ENCODE assay signal across 26 cellular contexts in genomic region chr4:163528618-163529017, GRCh38. TPM values are rescaled to one million over a fixed set of nuclear protein-coding genes. Genes with fewer than 3 reads are reported as not detected.
DNase-seq lines count a peak whose midpoint lies in the region; ATAC-seq, FAIRE-seq and TF ChIP-seq lines count a peak whose summit lies in the region.
"Had no signal": no experiment of that assay in that cellular context is flagged by ENCODE, and none has a peak within 500 bp of the region (broad histone marks: within the 10 kb centered on the region; RNA-seq: fewer than 3 reads in every experiment).

No MANE protein-coding gene starts in this region.

- H3K27me3 Mint-ChIP-seq in activated B cell treated with CpG ODN at 0.5 μM for 24 hours, result no peaks in the 10 kb centered on the region
- H3K27me3 Mint-ChIP-seq in stimulated activated naive B cell treated with anti-CD40 and anti-IgM and Interleukin-4, amounts not matched to agents 10 μg/mL and 1 μg/mL and 100 μg/mL, for 72 hours, result no peaks in the 10 kb centered on the region
- H3K27me3 Mint-ChIP-seq: CD4-positive, alpha-beta memory T cell had no signal

- in situ Hi-C loops in HepG2 (cut with HindIII; ENCODE audit: extremely low pct_ligation_motif_present, low pct_unique_long_range_greater_than_20kb), result loop anchor here (25.0 kb wide), 1 partner anchor 1041 kb away; no protein-coding TSS in a partner anchor

- H3K4me3 ChIP-seq in HepG2 (replicated peaks in 1 of 3; ENCODE audit: insufficient read depth in 1 of 3, low read depth in 2 of 3, low read length in 3 of 3) (no peak overlapping the region), right lobe of liver (no peak overlapping the region), MM.1S (ENCODE audit: low read length) (no peak overlapping the region)
- no peak overlapping the region for H3K4me3 ChIP-seq in Jurkat, Clone E6-1 (ENCODE audit: low read length)
- H3K4me3 ChIP-seq: A549; BLaER1 treated with 17β-estradiol and CSF1 and Interleukin-3, amounts not matched to agents 10 nM and 100 nM; HAP-1 had no signal

- ATAC-seq in HepG2 (no peak), right lobe of liver (no peak), activated B cell treated with CpG ODN at 0.5 μM for 24 hours (ENCODE audit: low read depth) (no peak)
- ATAC-seq in stimulated activated naive B cell treated with anti-CD40 and anti-IgM and Interleukin-4, amounts not matched to agents 10 μg/mL and 1 μg/mL and 100 μg/mL, for 72 hours (replicated peaks), result no peak
- ATAC-seq: A549 had no signal

- H3K79me2 ChIP-seq in HepG2 (ENCODE audit: insufficient read depth, low read length) (no peaks in the 10 kb centered on the region), MM.1S (ENCODE audit: low read length) (no peaks in the 10 kb centered on the region)

- peaks cover 10% of the 10 kb centered on the region for H3K4me1 Mint-ChIP-seq in activated B cell treated with CpG ODN at 0.5 μM for 24 hours
- peaks cover 4 to 14% of the 10 kb centered on the region in 2 donors for H3K4me1 Mint-ChIP-seq in stimulated activated naive B cell treated with anti-CD40 and anti-IgM and Interleukin-4, amounts not matched to agents 10 μg/mL and 1 μg/mL and 100 μg/mL, for 72 hours
- H3K4me1 Mint-ChIP-seq: CD4-positive, alpha-beta memory T cell had no signal

- no peaks in the 10 kb centered on the region for H3K4me1 ChIP-seq in HepG2 (ENCODE audit: insufficient read depth, low read length)
- H3K4me1 ChIP-seq in right lobe of liver, result no peaks in the 10 kb centered on the region
- no peaks in the 10 kb centered on the region for H3K4me1 ChIP-seq in MM.1S (ENCODE audit: low read length)
- H3K4me1 ChIP-seq: A549, BE2C, HAP-1 had no signal

- H3K9me3 Mint-ChIP-seq in activated B cell treated with CpG ODN at 0.5 μM for 24 hours, result no peaks in the 10 kb centered on the region
- H3K9me3 Mint-ChIP-seq in stimulated activated naive B cell treated with anti-CD40 and anti-IgM and Interleukin-4, amounts not matched to agents 10 μg/mL and 1 μg/mL and 100 μg/mL, for 72 hours, result no peaks in the 10 kb centered on the region
- H3K9me3 Mint-ChIP-seq: CD14-positive monocyte, HFFc6 had no signal

- TF ChIP-seq POLR2A in HepG2 (IDR thresholded peaks at IDR 0.05; ENCODE audit: insufficient read depth in 1 of 2, low read depth in 2 of 2, low read length in 2 of 2), result no peak
- no peak for TF ChIP-seq POLR2A in right lobe of liver (IDR thresholded peaks at IDR 0.05)

- no peak for TF ChIP-seq EP300 in HepG2 (IDR thresholded peaks at IDR 0.05; ENCODE audit: low read depth in 2 of 2, low read length in 2 of 2)
- TF ChIP-seq EP300 in HepG2 (CRISPR knock-in tag; IDR thresholded peaks at IDR 0.05; ENCODE audit: borderline replicate concordance), result no peak

- POLR2A ChIA-PET in HepG2 (lab: Yijun Ruan, JAX), result no interaction called here
- POLR2A ChIA-PET in activated B cell treated with CpG ODN at 0.5 μM for 24 hours (lab: Charles Lee), result no interaction called here

- H3F3A ChIP-seq in MM.1S (ENCODE audit: insufficient read depth, low read length), result no peaks in the 10 kb centered on the region

- H3K36me3 Mint-ChIP-seq in activated B cell treated with CpG ODN at 0.5 μM for 24 hours (ENCODE audit: low read depth), result peaks cover 78% of the 10 kb centered on the region
- peaks cover 20 to 31% of the 10 kb centered on the region in 2 donors for H3K36me3 Mint-ChIP-seq in stimulated activated naive B cell treated with anti-CD40 and anti-IgM and Interleukin-4, amounts not matched to agents 10 μg/mL and 1 μg/mL and 100 μg/mL, for 72 hours

- H3K9me2 ChIP-seq in MM.1S (replicated peaks; ENCODE audit: insufficient read depth, low read length), result no peaks in the 10 kb centered on the region

- WGBS in HepG2 (ENCODE audit: low lambda C conversion rate), result 98% methylated on average over 4 of the region's 4 CpGs
- 95% methylated on average over 4 of the region's 4 CpGs for WGBS in right lobe of liver (ENCODE audit: insufficient coverage, low coverage, low lambda C conversion rate, missing lambda C conversion rate)

- no peaks in the 10 kb centered on the region for H3K9me3 ChIP-seq in HepG2 (ENCODE audit: low read length)
- H3K9me3 ChIP-seq in right lobe of liver, result no peaks in the 10 kb centered on the region
- no peaks in the 10 kb centered on the region for H3K9me3 ChIP-seq in MM.1S (replicated peaks; ENCODE audit: insufficient read depth, low read length)
- H3K9me3 ChIP-seq: A549; BE2C; BLaER1 treated with 17β-estradiol and CSF1 and Interleukin-3, amounts not matched to agents 10 nM and 100 nM; HAP-1 had no signal

- H3K27ac ChIP-seq in HepG2 (ENCODE audit: extremely low read length, insufficient read depth, low read length), result no peak overlapping the region
- H3K27ac ChIP-seq in right lobe of liver, result no peak overlapping the region
- H3K27ac ChIP-seq in MM.1S (ENCODE audit: low read length), result no peak overlapping the region
- H3K27ac ChIP-seq: A549; BLaER1 treated with 17β-estradiol and CSF1 and Interleukin-3, amounts not matched to agents 10 nM and 100 nM had no signal

- H2AFZ ChIP-seq in HepG2 (ENCODE audit: low read length) (no peak overlapping the region), MM.1S (ENCODE audit: low read length) (no peak overlapping the region)

- H3K4me3 Mint-ChIP-seq in activated B cell treated with CpG ODN at 0.5 μM for 24 hours, result no peak overlapping the region
- no peak overlapping the region for H3K4me3 Mint-ChIP-seq in stimulated activated naive B cell treated with anti-CD40 and anti-IgM and Interleukin-4, amounts not matched to agents 10 μg/mL and 1 μg/mL and 100 μg/mL, for 72 hours
- H3K4me3 Mint-ChIP-seq: CD14-positive monocyte; CD4-positive, alpha-beta memory T cell; HFFc6 had no signal

- CTCF ChIA-PET in HepG2 (lab: Yijun Ruan, JAX; ENCODE audit: low intra/inter-chr PET ratio, low total read pairs), result no interaction called here
- CTCF ChIA-PET in activated B cell treated with CpG ODN at 0.5 μM for 24 hours (lab: Charles Lee), result interaction anchor here (3.1 kb wide), 1 partner anchor 14 kb away, joined by 11 read pairs; no protein-coding TSS in a partner anchor

- no TSS peak for BruUV-seq in HepG2 (replicated peaks; lab: Mats Ljungman, UMichigan)

- FAIRE-seq in HepG2 (lab: Jason Lieb, UNC), result no peak
- FAIRE-seq: A549, GM12892, H54 had no signal

- DNase-seq in HepG2 (ENCODE audit: low spot score) (no peak), right lobe of liver (no peak), activated B cell treated with CpG ODN at 0.5 μM for 24 hours (no peak), NCI-H524 (lab: John Stamatoyannopoulos, UW) (no peak), D341Med (ENCODE audit: low spot score) (no peak), MM.1S (no peak)
- peak; percentile 90 for DNase-seq in Jurkat, Clone E6-1 (ENCODE audit: low read depth, low spot score)
- no peak for DNase-seq in stimulated activated naive B cell treated with anti-CD40 and anti-IgM and Interleukin-4, amounts not matched to agents 10 μg/mL and 1 μg/mL and 100 μg/mL, for 72 hours
- DNase-seq: 8988T; ACHN; AML-193; BE2C; Calu3; CD4-positive, alpha-beta memory T cell; COR-L47; DMS153; GF-D8; GOT3; HFFc6 had no signal

- peak overlapping the region; percentile 26 for H3K27ac Mint-ChIP-seq in activated B cell treated with CpG ODN at 0.5 μM for 24 hours
- H3K27ac Mint-ChIP-seq in stimulated activated naive B cell treated with anti-CD40 and anti-IgM and Interleukin-4, amounts not matched to agents 10 μg/mL and 1 μg/mL and 100 μg/mL, for 72 hours, result peak overlapping the region; percentile 53
- H3K27ac Mint-ChIP-seq: CD4-positive, alpha-beta memory T cell; HFFc6 had no signal

- H3K4me2 ChIP-seq in HepG2 (ENCODE audit: low read depth, low read length) (no peak overlapping the region), MM.1S (ENCODE audit: low read depth, low read length) (no peak overlapping the region)
- H3K4me2 ChIP-seq: A549; BLaER1 treated with 17β-estradiol and CSF1 and Interleukin-3, amounts not matched to agents 10 nM and 100 nM had no signal

- intact Hi-C loops in HepG2 (cut with micrococcal nuclease; ENCODE audit: unreplicated experiment), result no loop called here
- intact Hi-C loops in right lobe of liver (cut with DNase I), result no loop called here
- intact Hi-C loops in activated B cell treated with CpG ODN at 0.5 μM for 24 hours (cut with micrococcal nuclease), result no loop called here

- no peak for TF ChIP-seq CTCF in HepG2 (CRISPR knock-in tag; IDR thresholded peaks at IDR 0.05)
- no peak for TF ChIP-seq CTCF in right lobe of liver (IDR thresholded peaks at IDR 0.05)
- no peak for TF ChIP-seq CTCF in activated B cell treated with CpG ODN at 0.5 μM for 24 hours (IDR thresholded peaks at IDR 0.05)
- no peak for TF ChIP-seq CTCF in MM.1S (IDR thresholded peaks at IDR 0.05; ENCODE audit: low read length)

- H3K27me3 ChIP-seq in HepG2 (ENCODE audit: control insufficient read depth in 1 of 2, insufficient read depth in 2 of 2, low read length in 2 of 2), result no peaks in the 10 kb centered on the region
- H3K27me3 ChIP-seq in right lobe of liver, result no peaks in the 10 kb centered on the region
- H3K27me3 ChIP-seq in MM.1S (replicated peaks; ENCODE audit: insufficient read depth, low read length), result no peaks in the 10 kb centered on the region
- H3K27me3 ChIP-seq: BE2C; BLaER1 treated with 17β-estradiol and CSF1 and Interleukin-3, amounts not matched to agents 10 nM and 100 nM had no signal

- H3K9ac ChIP-seq in HepG2 (ENCODE audit: insufficient read depth, low read depth, low read length) (no peak overlapping the region), MM.1S (ENCODE audit: low read length) (no peak overlapping the region)
- H3K9ac ChIP-seq: BLaER1 treated with 17β-estradiol and CSF1 and Interleukin-3, amounts not matched to agents 10 nM and 100 nM had no signal

- H4K20me1 ChIP-seq in HepG2 (ENCODE audit: insufficient read depth, low read length) (no peaks in the 10 kb centered on the region), MM.1S (ENCODE audit: insufficient read depth, low read length) (no peaks in the 10 kb centered on the region)

- peaks cover 1 to 26% of the 10 kb centered on the region in 2 experiments; a peak in 2 of 5 replicates for H3K36me3 ChIP-seq in HepG2 (replicated peaks in 1 of 2; ENCODE audit: control insufficient read depth in 1 of 2, insufficient read depth in 2 of 2, low read length in 2 of 2)
- H3K36me3 ChIP-seq in right lobe of liver, result peaks cover 0 to 22% (median 7%) of the 10 kb centered on the region in 4 donors
- H3K36me3 ChIP-seq in MM.1S (replicated peaks; ENCODE audit: insufficient read depth, low read length), result no peaks in the 10 kb centered on the region

- no peak for TF ChIP-seq RAD21 in HepG2 (CRISPR knock-in tag; IDR thresholded peaks at IDR 0.05)

RNA-seq across cellular contexts. Expression of gene TMA16, which starts 34.1 kb away (rescaled TPM):
- total RNA-seq in HepG2 (2016; rRNA removed; fragmentation: Illumina TruSeq; extraction: Trizol), result 52.5 and 69.0 TPM in 2 replicates
- 11.9 and 13.1 TPM in 2 replicates for total RNA-seq in HepG2 (2016; cell fraction: cytosol; rRNA removed; fragmentation: Illumina TruSeq; extraction: Trizol; ENCODE audit: low read depth)
- 50.9 and 66.9 TPM in 2 replicates for total RNA-seq in HepG2 (2016; cell fraction: insoluble cytoplasmic fraction; rRNA removed; fragmentation: Illumina TruSeq; extraction: Trizol)
- 16.5 and 17.2 TPM in 2 replicates for total RNA-seq in HepG2 (2016; cell fraction: membrane; rRNA removed; fragmentation: Illumina TruSeq; extraction: Trizol)
- 44.0 and 49.8 TPM in 2 replicates for total RNA-seq in HepG2 (2016; cell fraction: nucleus; rRNA removed; fragmentation: Illumina TruSeq; extraction: Trizol)
- polyA plus RNA-seq in HepG2 (2011; rRNA removed), result 5.5 and 8.1 TPM in 2 replicates
- polyA plus RNA-seq in HepG2 (2011; cell fraction: cytosol; rRNA removed), result 4.3 and 6.7 TPM in 2 replicates
- polyA plus RNA-seq in HepG2 (2011; cell fraction: nucleus; rRNA removed), result 5.6 and 6.9 TPM in 2 replicates
- 27.0 and 34.3 TPM in 2 replicates for polyA plus RNA-seq in HepG2 (2012)
- 8.3 and 9.3 TPM in 2 replicates for polyA plus RNA-seq in HepG2 (2016; cell fraction: cytosol; fragmentation: Illumina TruSeq; extraction: Trizol; ENCODE audit: low read depth)
- polyA plus RNA-seq in HepG2 (2016; cell fraction: insoluble cytoplasmic fraction; fragmentation: Illumina TruSeq; extraction: Trizol; ENCODE audit: low read depth), result 57.7 and 64.9 TPM in 2 replicates
- polyA plus RNA-seq in HepG2 (2016; cell fraction: membrane; fragmentation: Illumina TruSeq; extraction: Trizol; ENCODE audit: low read depth), result 9.0 and 9.8 TPM in 2 replicates
- 23.1 and 23.7 TPM in 2 replicates for polyA plus RNA-seq in HepG2 (2016; cell fraction: nucleus; fragmentation: Illumina TruSeq; extraction: Trizol; ENCODE audit: insufficient read depth, low read depth)
- 7.5 and 13.3 TPM in 2 replicates for polyA minus RNA-seq in HepG2 (2011; rRNA and poly(A)+ RNA removed; ENCODE audit: low replicate concordance)
- polyA minus RNA-seq in HepG2 (2011; cell fraction: cytosol; rRNA and poly(A)+ RNA removed), result 8.4 and 11.8 TPM in 2 replicates
- polyA minus RNA-seq in HepG2 (2011; cell fraction: nucleus; rRNA and poly(A)+ RNA removed), result 72.2 and 87.8 TPM in 2 replicates
- total RNA-seq in right lobe of liver, result 10 to 100 TPM in 5 of 6 experiments, 1 to 10 TPM in 1; 6.0 to 27.0 (median 11.9) TPM
- 68.1 TPM for polyA plus RNA-seq in Jurkat, Clone E6-1 (2012; ENCODE audit: insufficient read depth, insufficient read length)
- 52.5 and 54.1 TPM in 2 replicates for total RNA-seq in activated B cell treated with CpG ODN at 0.5 μM for 24 hours

RNA-seq across cellular contexts. Expression of gene TKTL2, which starts 55.1 kb away (rescaled TPM):
- total RNA-seq in HepG2 (2016; rRNA removed; fragmentation: Illumina TruSeq; extraction: Trizol) (not detected in 2 replicates), right lobe of liver (not detected), activated B cell treated with CpG ODN at 0.5 μM for 24 hours (0.11 and 0.17 TPM in 2 replicates)
- total RNA-seq in HepG2 (2016; cell fraction: cytosol; rRNA removed; fragmentation: Illumina TruSeq; extraction: Trizol; ENCODE audit: low read depth), result not detected in 2 replicates
- not detected in 2 replicates for total RNA-seq in HepG2 (2016; cell fraction: insoluble cytoplasmic fraction; rRNA removed; fragmentation: Illumina TruSeq; extraction: Trizol)
- not detected in 2 replicates for total RNA-seq in HepG2 (2016; cell fraction: membrane; rRNA removed; fragmentation: Illumina TruSeq; extraction: Trizol)
- total RNA-seq in HepG2 (2016; cell fraction: nucleus; rRNA removed; fragmentation: Illumina TruSeq; extraction: Trizol), result not detected in 2 replicates
- polyA plus RNA-seq in HepG2 (2011; rRNA removed), result not detected in 2 replicates
- not detected in 2 replicates for polyA plus RNA-seq in HepG2 (2011; cell fraction: cytosol; rRNA removed)
- polyA plus RNA-seq in HepG2 (2011; cell fraction: nucleus; rRNA removed), result not detected in 2 replicates
- not detected in 2 replicates for polyA plus RNA-seq in HepG2 (2012)
- not detected in 2 replicates for polyA plus RNA-seq in HepG2 (2016; cell fraction: cytosol; fragmentation: Illumina TruSeq; extraction: Trizol; ENCODE audit: low read depth)
- polyA plus RNA-seq in HepG2 (2016; cell fraction: insoluble cytoplasmic fraction; fragmentation: Illumina TruSeq; extraction: Trizol; ENCODE audit: low read depth), result not detected in 2 replicates
- not detected in 2 replicates for polyA plus RNA-seq in HepG2 (2016; cell fraction: membrane; fragmentation: Illumina TruSeq; extraction: Trizol; ENCODE audit: low read depth)
- polyA plus RNA-seq in HepG2 (2016; cell fraction: nucleus; fragmentation: Illumina TruSeq; extraction: Trizol; ENCODE audit: insufficient read depth, low read depth), result not detected in 2 replicates
- polyA minus RNA-seq in HepG2 (2011; rRNA and poly(A)+ RNA removed; ENCODE audit: low replicate concordance), result not detected in 2 replicates
- not detected in 2 replicates for polyA minus RNA-seq in HepG2 (2011; cell fraction: cytosol; rRNA and poly(A)+ RNA removed)
- not detected in 2 replicates for polyA minus RNA-seq in HepG2 (2011; cell fraction: nucleus; rRNA and poly(A)+ RNA removed)
- not detected for polyA plus RNA-seq in Jurkat, Clone E6-1 (2012; ENCODE audit: insufficient read depth, insufficient read length)
- total RNA-seq: Calu3; CD4-positive, alpha-beta memory T cell; G401; HFFc6 had no signal
- polyA plus RNA-seq: A549; CD14-positive monocyte; CD4-positive, alpha-beta memory T cell had no signal
